16 cellular contexts compared by ENCODE assay signal in genomic region chr10:19168584-19168983, GRCh38.
DNase-seq lines count a peak whose midpoint lies in the region; ATAC-seq and TF ChIP-seq lines count a peak whose summit lies in the region.
"Had no signal": no experiment of that assay in that cellular context is flagged by ENCODE, and none has a peak within 500 bp of the region (broad histone marks: within the 10 kb centered on the region; RNA-seq: fewer than 3 reads in every experiment).

No MANE protein-coding gene starts in this region.

- H4K20me1 ChIP-seq in OCI-LY1 (ENCODE audit: insufficient read depth, low read length), result no peaks in the 10 kb centered on the region

- DNase-seq in SHP77 (lab: John Stamatoyannopoulos, UW) (peak; percentile 9 to 17), SHP77 treated with DMSO at 0.1 percent for 48 hours (lab: John Stamatoyannopoulos, UW) (no peak), epithelial cell of esophagus (ENCODE audit: low read depth) (no peak), progenitor cell of endocrine pancreas (ENCODE audit: low spot score, unreplicated experiment) (no peak), NCI-H345 (lab: John Stamatoyannopoulos, UW) (no peak), NCI-H69 (lab: John Stamatoyannopoulos, UW) (no peak)
- DNase-seq in stimulated activated naive CD8-positive, alpha-beta T cell treated with anti-CD3 and anti-CD28 coated beads, Interleukin-15, Interleukin-2, amounts not matched to agents 100 U/mL and 50 U/mL, for 24 hours, result no peak
- DNase-seq: activated CD4-positive, CD25-positive, alpha-beta regulatory T cell; activated naive CD8-positive, alpha-beta T cell treated with anti-CD3 and anti-CD28 coated beads, Interleukin-2, amount 50 U/mL, for 24 hours; kidney glomerular epithelial cell; NCI-H187 treated with DMSO at 0.1 percent for 48 hours; NCI-H748 treated with DMSO at 0.1 percent for 48 hours; tibial artery had no signal

- no peak for ATAC-seq in stimulated activated naive CD8-positive, alpha-beta T cell treated with anti-CD3 and anti-CD28 coated beads, Interleukin-15, Interleukin-2, amounts not matched to agents 100 U/mL and 50 U/mL, for 24 hours
- ATAC-seq: activated naive CD8-positive, alpha-beta T cell treated with anti-CD3 and anti-CD28 coated beads, Interleukin-2, amount 50 U/mL, for 24 hours; K562 had no signal

- H3K4me1 Mint-ChIP-seq in progenitor cell of endocrine pancreas (ENCODE audit: low read depth), result peaks cover 2% of the 10 kb centered on the region
- H3K4me1 Mint-ChIP-seq: activated naive CD8-positive, alpha-beta T cell treated with anti-CD3 and anti-CD28 coated beads, Interleukin-2, amount 50 U/mL, for 24 hours had no signal

- H3K4me1 ChIP-seq in OCI-LY1 (ENCODE audit: insufficient read depth, low read length, severe bottlenecking), result no peaks in the 10 kb centered on the region
- H3K4me1 ChIP-seq: prostate gland, tibial artery had no signal

- peaks cover 13% of the 10 kb centered on the region for H3K27me3 Mint-ChIP-seq in progenitor cell of endocrine pancreas
- H3K27me3 Mint-ChIP-seq: activated naive CD8-positive, alpha-beta T cell treated with anti-CD3 and anti-CD28 coated beads, Interleukin-2, amount 50 U/mL, for 24 hours had no signal

- no peaks in the 10 kb centered on the region for H3K79me2 ChIP-seq in OCI-LY1 (ENCODE audit: insufficient read depth, low read length)

- H2AFZ ChIP-seq in OCI-LY1 (ENCODE audit: low read length), result no peak overlapping the region

- H3K9me2 ChIP-seq in OCI-LY1 (ENCODE audit: low read depth, low read length), result no peaks in the 10 kb centered on the region

- no peaks in the 10 kb centered on the region for H3K36me3 ChIP-seq in OCI-LY1 (ENCODE audit: insufficient read depth, low read length)
- H3K36me3 ChIP-seq: prostate gland, tibial artery had no signal

- H3K9me3 Mint-ChIP-seq in progenitor cell of endocrine pancreas (ENCODE audit: low read depth), result no peaks in the 10 kb centered on the region

- H3K4me3 ChIP-seq in OCI-LY1 (ENCODE audit: low read depth, low read length, poor library complexity, severe bottlenecking) (no peak overlapping the region), epithelial cell of esophagus (ENCODE audit: low read length) (no peak overlapping the region)
- H3K4me3 ChIP-seq: K562, prostate gland, tibial artery had no signal

- no peak overlapping the region for H3K9ac ChIP-seq in OCI-LY1 (ENCODE audit: low read length)

- H3K27ac ChIP-seq in OCI-LY1 (ENCODE audit: low read depth, low read length, poor library complexity, severe bottlenecking), result no peak overlapping the region
- H3K27ac ChIP-seq: prostate gland, tibial artery had no signal

- H3K4me3 Mint-ChIP-seq in progenitor cell of endocrine pancreas (ENCODE audit: low read depth), result no peak overlapping the region
- H3K4me3 Mint-ChIP-seq: activated naive CD8-positive, alpha-beta T cell treated with anti-CD3 and anti-CD28 coated beads, Interleukin-2, amount 50 U/mL, for 24 hours had no signal

- no peaks in the 10 kb centered on the region for H3K27me3 ChIP-seq in OCI-LY1 (ENCODE audit: insufficient read depth, low read length)
- H3K27me3 ChIP-seq: tibial artery had no signal

- H3K9me3 ChIP-seq in OCI-LY1 (ENCODE audit: low read length), result no peaks in the 10 kb centered on the region
- H3K9me3 ChIP-seq: prostate gland, tibial artery had no signal

- H3F3A ChIP-seq in OCI-LY1 (ENCODE audit: insufficient read depth, low read length), result no peaks in the 10 kb centered on the region

- H3K36me3 Mint-ChIP-seq in progenitor cell of endocrine pancreas (ENCODE audit: insufficient read depth), result no peaks in the 10 kb centered on the region

- no peak overlapping the region for H3K27ac Mint-ChIP-seq in progenitor cell of endocrine pancreas
- H3K27ac Mint-ChIP-seq: activated naive CD8-positive, alpha-beta T cell treated with anti-CD3 and anti-CD28 coated beads, Interleukin-2, amount 50 U/mL, for 24 hours had no signal

- peak; percentile 27; the same call in 1 of the 2 replicates for TF ChIP-seq CTCF in OCI-LY1 (IDR thresholded peaks at IDR 0.05; ENCODE audit: low read length)
- TF ChIP-seq CTCF in epithelial cell of esophagus (IDR thresholded peaks at IDR 0.05; ENCODE audit: insufficient read depth, low read depth, low read length, missing control alignments), result peak; percentile 5
- TF ChIP-seq CTCF in progenitor cell of endocrine pancreas (IDR thresholded peaks at IDR 0.05; ENCODE audit: unreplicated experiment), result peak; percentile 56

- no peak overlapping the region for H3K4me2 ChIP-seq in OCI-LY1 (ENCODE audit: low read length)

Comparison
In these comparisons a context has a peak if more than half of its experiments do, and no peak if none do; other contexts are left out.
1. DNase-seq: peak in SHP77 (2 of 2); none in SHP77 treated with DMSO at 0.1 percent for 48 hours (single experiment), epithelial cell of esophagus (single experiment), progenitor cell of endocrine pancreas (single experiment), stimulated activated naive CD8-positive, alpha-beta T cell treated with anti-CD3 and anti-CD28 coated beads, Interleukin-15, Interleukin-2, amounts not matched to agents 100 U/mL and 50 U/mL, for 24 hours (single experiment), NCI-H345 (single experiment) and NCI-H69 (single experiment).
2. CTCF ChIP-seq: peak in every context shown above with its lines; median percentile 56 in progenitor cell of endocrine pancreas; 27 in OCI-LY1; 5 in epithelial cell of esophagus.